ENCODE assay signal across 8 cellular contexts in genomic region chr22:38945693-38946338, GRCh38. TPM values are rescaled to one million over a fixed set of nuclear protein-coding genes. Genes with fewer than 3 reads are reported as not detected.
"Had no signal": no experiment of that assay in that cellular context is flagged by ENCODE, and none has a peak within 500 bp of the region (broad histone marks: within the 10 kb centered on the region; RNA-seq: fewer than 3 reads in every experiment).

No MANE protein-coding gene starts in this region.

RNA-seq across cellular contexts. Expression of gene APOBEC3A, which starts 11.6 kb away (rescaled TPM):
- total RNA-seq: activated CD4-positive, alpha-beta T cell treated with anti-CD3 and anti-CD28 coated beads, Interleukin-2, amount 10 ng/mL, durations not matched to agents 7 days and 5 days; activated T-helper 2 cell treated with anti-CD3 and anti-CD28 coated beads, Interferon-gamma antibody, Interleukin-2, Interleukin-4, amounts not matched to agents 10 μg/mL and 5 μg/mL and 100 μg/mL, durations not matched to agents 14 hours and 24 hours and 36 hours; ascending aorta; body of pancreas; bronchial epithelial cell; MCF 10A; PC-3 had no signal
- polyA plus RNA-seq: IgD-negative memory B cell had no signal

RNA-seq across cellular contexts. Expression of gene APOBEC3B, which starts 36.3 kb away (rescaled TPM):
- total RNA-seq: bronchial epithelial cell had no signal
